In the genomic region with DNA sequence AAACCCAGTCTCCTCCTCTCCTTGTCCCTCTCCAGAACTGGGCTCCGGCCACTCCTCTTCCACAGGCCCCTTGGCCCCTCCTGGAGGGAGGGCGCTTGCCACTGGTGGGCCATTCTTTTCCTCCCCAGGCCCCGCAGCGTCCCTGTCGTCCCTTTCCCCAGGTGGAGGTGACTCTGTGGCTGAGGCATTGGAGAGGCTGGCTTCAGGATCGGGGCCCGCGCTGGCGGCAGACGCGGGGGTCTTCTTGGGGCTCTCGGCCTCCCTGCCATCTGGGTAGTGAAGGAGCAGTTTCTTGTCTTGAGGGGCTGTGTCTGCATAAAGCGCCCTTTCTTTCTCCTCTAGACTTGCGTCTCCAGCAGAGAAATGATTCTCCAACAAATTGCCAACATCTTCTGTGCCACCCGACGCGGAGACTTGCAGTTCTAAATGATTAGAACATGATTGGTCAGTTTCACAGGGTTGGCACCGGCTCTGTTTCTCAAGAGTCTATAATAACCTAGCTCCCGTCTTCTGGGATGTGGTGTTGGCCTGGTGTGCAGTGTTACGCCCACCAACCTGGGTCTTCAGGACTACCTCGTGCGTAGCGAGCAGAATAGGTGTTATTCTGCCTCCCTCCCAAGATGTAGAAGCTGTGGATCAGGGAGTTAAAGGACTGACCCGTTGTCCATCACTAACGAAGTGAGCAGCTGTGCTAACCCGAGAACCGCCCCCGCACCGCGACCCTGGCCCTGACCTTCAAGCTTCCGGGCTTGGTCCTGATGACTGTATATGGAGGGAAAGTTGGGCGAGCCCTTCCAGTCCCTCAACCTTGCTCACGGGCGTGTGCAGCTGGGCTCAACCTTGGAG, we compare ENCODE assay signal across 15 cellular contexts. TPM values are rescaled to one million over a fixed set of nuclear protein-coding genes. Genes with fewer than 3 reads are reported as not detected.
"Had no signal": no experiment of that assay in that cellular context is flagged by ENCODE, and none has a peak within 500 bp of the region (broad histone marks: within the 10 kb centered on the region; RNA-seq: fewer than 3 reads in every experiment).

No MANE protein-coding gene starts in this region.

- ATAC-seq: natural killer cell; stimulated activated memory B cell treated with anti-CD40 and anti-IgM and Interleukin-4, amounts not matched to agents 10 μg/mL and 1 μg/mL and 100 μg/mL, for 72 hours had no signal

- H3K9me3 ChIP-seq: ascending aorta had no signal

- H3K27me3 Mint-ChIP-seq: activated T-helper 17 cell treated with anti-CD3 and anti-CD28 coated beads, Interleukin-2, amount 50 U/mL, for 72 hours had no signal

- H3K27me3 ChIP-seq: ascending aorta had no signal

- H3K36me3 Mint-ChIP-seq: natural killer cell; stimulated activated memory B cell treated with anti-CD40 and anti-IgM and Interleukin-4, amounts not matched to agents 10 μg/mL and 1 μg/mL and 100 μg/mL, for 72 hours; T-cell had no signal

- H3K36me3 ChIP-seq: ascending aorta had no signal

- H3K9me3 Mint-ChIP-seq: activated T-helper 17 cell treated with anti-CD3 and anti-CD28 coated beads, Interleukin-2, amount 50 U/mL, for 72 hours; natural killer cell; stimulated activated memory B cell treated with anti-CD40 and anti-IgM and Interleukin-4, amounts not matched to agents 10 μg/mL and 1 μg/mL and 100 μg/mL, for 72 hours; T-cell had no signal

- H3K27ac ChIP-seq: ascending aorta had no signal

- H3K27ac Mint-ChIP-seq: natural killer cell; stimulated activated memory B cell treated with anti-CD40 and anti-IgM and Interleukin-4, amounts not matched to agents 10 μg/mL and 1 μg/mL and 100 μg/mL, for 72 hours; T-cell had no signal

- H3K4me3 Mint-ChIP-seq: natural killer cell; stimulated activated memory B cell treated with anti-CD40 and anti-IgM and Interleukin-4, amounts not matched to agents 10 μg/mL and 1 μg/mL and 100 μg/mL, for 72 hours had no signal

- DNase-seq: activated CD4-positive, CD25-positive, alpha-beta regulatory T cell treated with anti-CD3 and anti-CD28 coated beads, Interleukin-2, amount 50 U/mL, for 72 hours; activated naive CD4-positive, alpha-beta T cell treated with Interleukin-2 at 50 U/mL for 16 hours; hippocampal formation; mesendoderm; natural killer cell; occipital lobe; stimulated activated CD4-positive, alpha-beta T cell treated with anti-CD3 and anti-CD28 coated beads, Interleukin-12 subunit alpha, Interleukin-12 subunit beta, amount 100 ng/mL, for 4 hours; stimulated activated CD4-positive, alpha-beta T cell treated with anti-CD3 and anti-CD28 coated beads, Interleukin-2, amount 100 ng/mL, for 24 hours; T-cell; T1000 had no signal

- H3K4me3 ChIP-seq: ascending aorta had no signal

- H3K4me1 Mint-ChIP-seq: activated T-helper 17 cell treated with anti-CD3 and anti-CD28 coated beads, Interleukin-2, amount 50 U/mL, for 72 hours had no signal

RNA-seq across cellular contexts. Expression of gene SRL, which starts 34.0 kb away (rescaled TPM):
- total RNA-seq: activated T-helper 17 cell treated with anti-CD3 and anti-CD28 coated beads, Interleukin-2, amount 50 U/mL, for 72 hours; bronchial epithelial cell; natural killer cell had no signal
- polyA plus RNA-seq: keratinocyte had no signal
